ENCODE assay signal across 1 cellular context in genomic region chr9:137982132-137982666, GRCh38.
A peak's percentile ranks its signal among the peaks of the same experiment; 100 is the strongest.
TF ChIP-seq lines count a peak whose summit lies in the region.

No MANE protein-coding gene starts in this region.

TF ChIP-seq in K562, 482 proteins besides CTCF, POLR2A, EP300 and RAD21 (continued from another document):
- TF ChIP-seq, protein P1, sequence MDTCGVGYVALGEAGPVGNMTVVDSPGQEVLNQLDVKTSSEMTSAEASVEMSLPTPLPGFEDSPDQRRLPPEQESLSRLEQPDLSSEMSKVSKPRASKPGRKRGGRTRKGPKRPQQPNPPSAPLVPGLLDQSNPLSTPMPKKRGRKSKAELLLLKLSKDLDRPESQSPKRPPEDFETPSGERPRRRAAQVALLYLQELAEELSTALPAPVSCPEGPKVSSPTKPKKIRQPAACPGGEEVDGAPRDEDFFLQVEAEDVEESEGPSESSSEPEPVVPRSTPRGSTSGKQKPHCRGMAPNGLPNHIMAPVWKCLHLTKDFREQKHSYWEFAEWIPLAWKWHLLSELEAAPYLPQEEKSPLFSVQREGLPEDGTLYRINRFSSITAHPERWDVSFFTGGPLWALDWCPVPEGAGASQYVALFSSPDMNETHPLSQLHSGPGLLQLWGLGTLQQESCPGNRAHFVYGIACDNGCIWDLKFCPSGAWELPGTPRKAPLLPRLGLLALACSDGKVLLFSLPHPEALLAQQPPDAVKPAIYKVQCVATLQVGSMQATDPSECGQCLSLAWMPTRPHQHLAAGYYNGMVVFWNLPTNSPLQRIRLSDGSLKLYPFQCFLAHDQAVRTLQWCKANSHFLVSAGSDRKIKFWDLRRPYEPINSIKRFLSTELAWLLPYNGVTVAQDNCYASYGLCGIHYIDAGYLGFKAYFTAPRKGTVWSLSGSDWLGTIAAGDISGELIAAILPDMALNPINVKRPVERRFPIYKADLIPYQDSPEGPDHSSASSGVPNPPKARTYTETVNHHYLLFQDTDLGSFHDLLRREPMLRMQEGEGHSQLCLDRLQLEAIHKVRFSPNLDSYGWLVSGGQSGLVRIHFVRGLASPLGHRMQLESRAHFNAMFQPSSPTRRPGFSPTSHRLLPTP (IDR thresholded peaks at IDR 0.05; ENCODE audit: borderline replicate concordance, extremely low read depth, insufficient read length): no peak
- TF ChIP-seq MAFF (IDR thresholded peaks at IDR 0.05; ENCODE audit: low read length) (no peak), POLR2AphosphoS2 (IDR thresholded peaks at IDR 0.05; ENCODE audit: low read length) (no peak), SMAD1 (IDR thresholded peaks at IDR 0.05; ENCODE audit: low read depth, low read length, partially characterized antibody) (no peak), HOXB6 (CRISPR knock-in tag; IDR thresholded peaks at IDR 0.05; ENCODE audit: borderline replicate concordance) (no peak), MEF2D (tag; conservative IDR thresholded peaks at IDR 0.05; ENCODE audit: low read depth) (no peak), ZZZ3 (IDR thresholded peaks at IDR 0.05) (no peak), CXXC5 (CRISPR knock-in tag; IDR thresholded peaks at IDR 0.05) (no peak), NFRKB (IDR thresholded peaks at IDR 0.05; ENCODE audit: low read depth) (no peak), ZNF384 (IDR thresholded peaks at IDR 0.05; ENCODE audit: low read depth, low read length) (no peak), FOXO4 (CRISPR knock-in tag; IDR thresholded peaks at IDR 0.05) (no peak), RB1 (IDR thresholded peaks at IDR 0.05; ENCODE audit: low read depth) (no peak), AFF1 (IDR thresholded peaks at IDR 0.05; ENCODE audit: low read depth in 1 of 2, partially characterized antibody in 2 of 2) (no peak), GATAD2A (IDR thresholded peaks at IDR 0.05) (no peak), CREB5 (CRISPR knock-in tag; IDR thresholded peaks at IDR 0.05) (no peak), SNIP1 (IDR thresholded peaks at IDR 0.05; ENCODE audit: low read depth) (no peak), ZFPM2 (CRISPR knock-in tag; IDR thresholded peaks at IDR 0.05) (no peak), SRSF9 (IDR thresholded peaks at IDR 0.05; ENCODE audit: borderline replicate concordance, low read depth, low read length) (no peak), ZNF324 (CRISPR knock-in tag; IDR thresholded peaks at IDR 0.05) (no peak), ARHGAP35 (IDR thresholded peaks at IDR 0.05; ENCODE audit: partially characterized antibody) (no peak), BHLHE40 (IDR thresholded peaks at IDR 0.05; ENCODE audit: low read length) (no peak), FIP1L1 (IDR thresholded peaks at IDR 0.05; ENCODE audit: low read depth, low read length, poor library complexity, severe bottlenecking) (no peak), KLF16 (IDR thresholded peaks at IDR 0.05) (no peak), DMBX1 (CRISPR knock-in tag; IDR thresholded peaks at IDR 0.05; ENCODE audit: borderline replicate concordance) (no peak), FOSL1 (tag; conservative IDR thresholded peaks at IDR 0.05) (peak; percentile 86)
- TF ChIP-seq, protein P2, sequence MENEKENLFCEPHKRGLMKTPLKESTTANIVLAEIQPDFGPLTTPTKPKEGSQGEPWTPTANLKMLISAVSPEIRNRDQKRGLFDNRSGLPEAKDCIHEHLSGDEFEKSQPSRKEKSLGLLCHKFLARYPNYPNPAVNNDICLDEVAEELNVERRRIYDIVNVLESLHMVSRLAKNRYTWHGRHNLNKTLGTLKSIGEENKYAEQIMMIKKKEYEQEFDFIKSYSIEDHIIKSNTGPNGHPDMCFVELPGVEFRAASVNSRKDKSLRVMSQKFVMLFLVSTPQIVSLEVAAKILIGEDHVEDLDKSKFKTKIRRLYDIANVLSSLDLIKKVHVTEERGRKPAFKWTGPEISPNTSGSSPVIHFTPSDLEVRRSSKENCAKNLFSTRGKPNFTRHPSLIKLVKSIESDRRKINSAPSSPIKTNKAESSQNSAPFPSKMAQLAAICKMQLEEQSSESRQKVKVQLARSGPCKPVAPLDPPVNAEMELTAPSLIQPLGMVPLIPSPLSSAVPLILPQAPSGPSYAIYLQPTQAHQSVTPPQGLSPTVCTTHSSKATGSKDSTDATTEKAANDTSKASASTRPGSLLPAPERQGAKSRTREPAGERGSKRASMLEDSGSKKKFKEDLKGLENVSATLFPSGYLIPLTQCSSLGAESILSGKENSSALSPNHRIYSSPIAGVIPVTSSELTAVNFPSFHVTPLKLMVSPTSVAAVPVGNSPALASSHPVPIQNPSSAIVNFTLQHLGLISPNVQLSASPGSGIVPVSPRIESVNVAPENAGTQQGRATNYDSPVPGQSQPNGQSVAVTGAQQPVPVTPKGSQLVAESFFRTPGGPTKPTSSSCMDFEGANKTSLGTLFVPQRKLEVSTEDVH (IDR thresholded peaks at IDR 0.05; ENCODE audit: low read depth, partially characterized antibody): no peak
- TF ChIP-seq, protein P3, sequence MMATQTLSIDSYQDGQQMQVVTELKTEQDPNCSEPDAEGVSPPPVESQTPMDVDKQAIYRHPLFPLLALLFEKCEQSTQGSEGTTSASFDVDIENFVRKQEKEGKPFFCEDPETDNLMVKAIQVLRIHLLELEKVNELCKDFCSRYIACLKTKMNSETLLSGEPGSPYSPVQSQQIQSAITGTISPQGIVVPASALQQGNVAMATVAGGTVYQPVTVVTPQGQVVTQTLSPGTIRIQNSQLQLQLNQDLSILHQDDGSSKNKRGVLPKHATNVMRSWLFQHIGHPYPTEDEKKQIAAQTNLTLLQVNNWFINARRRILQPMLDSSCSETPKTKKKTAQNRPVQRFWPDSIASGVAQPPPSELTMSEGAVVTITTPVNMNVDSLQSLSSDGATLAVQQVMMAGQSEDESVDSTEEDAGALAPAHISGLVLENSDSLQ (IDR thresholded peaks at IDR 0.05): peak; percentile 39; the same call in 1 of the 2 replicates
- TF ChIP-seq, protein P4, sequence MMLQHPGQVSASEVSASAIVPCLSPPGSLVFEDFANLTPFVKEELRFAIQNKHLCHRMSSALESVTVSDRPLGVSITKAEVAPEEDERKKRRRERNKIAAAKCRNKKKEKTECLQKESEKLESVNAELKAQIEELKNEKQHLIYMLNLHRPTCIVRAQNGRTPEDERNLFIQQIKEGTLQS (IDR thresholded peaks at IDR 0.05): peak; percentile 33; the same call in 1 of the 2 replicates
- TF ChIP-seq, protein P4 (CRISPR knock-in tag; conservative IDR thresholded peaks at IDR 0.05): no peak
- TF ChIP-seq, protein P5, sequence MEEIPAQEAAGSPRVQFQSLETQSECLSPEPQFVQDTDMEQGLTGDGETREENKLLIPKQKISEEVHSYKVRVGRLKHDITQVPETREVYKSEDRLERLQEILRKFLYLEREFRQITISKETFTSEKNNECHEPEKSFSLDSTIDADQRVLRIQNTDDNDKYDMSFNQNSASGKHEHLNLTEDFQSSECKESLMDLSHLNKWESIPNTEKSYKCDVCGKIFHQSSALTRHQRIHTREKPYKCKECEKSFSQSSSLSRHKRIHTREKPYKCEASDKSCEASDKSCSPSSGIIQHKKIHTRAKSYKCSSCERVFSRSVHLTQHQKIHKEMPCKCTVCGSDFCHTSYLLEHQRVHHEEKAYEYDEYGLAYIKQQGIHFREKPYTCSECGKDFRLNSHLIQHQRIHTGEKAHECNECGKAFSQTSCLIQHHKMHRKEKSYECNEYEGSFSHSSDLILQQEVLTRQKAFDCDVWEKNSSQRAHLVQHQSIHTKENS (CRISPR knock-in tag; IDR thresholded peaks at IDR 0.05): no peak
- TF ChIP-seq, protein P6, sequence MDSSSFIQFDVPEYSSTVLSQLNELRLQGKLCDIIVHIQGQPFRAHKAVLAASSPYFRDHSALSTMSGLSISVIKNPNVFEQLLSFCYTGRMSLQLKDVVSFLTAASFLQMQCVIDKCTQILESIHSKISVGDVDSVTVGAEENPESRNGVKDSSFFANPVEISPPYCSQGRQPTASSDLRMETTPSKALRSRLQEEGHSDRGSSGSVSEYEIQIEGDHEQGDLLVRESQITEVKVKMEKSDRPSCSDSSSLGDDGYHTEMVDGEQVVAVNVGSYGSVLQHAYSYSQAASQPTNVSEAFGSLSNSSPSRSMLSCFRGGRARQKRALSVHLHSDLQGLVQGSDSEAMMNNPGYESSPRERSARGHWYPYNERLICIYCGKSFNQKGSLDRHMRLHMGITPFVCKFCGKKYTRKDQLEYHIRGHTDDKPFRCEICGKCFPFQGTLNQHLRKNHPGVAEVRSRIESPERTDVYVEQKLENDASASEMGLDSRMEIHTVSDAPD (CRISPR knock-in tag; IDR thresholded peaks at IDR 0.05): no peak
